In the genomic region with DNA sequence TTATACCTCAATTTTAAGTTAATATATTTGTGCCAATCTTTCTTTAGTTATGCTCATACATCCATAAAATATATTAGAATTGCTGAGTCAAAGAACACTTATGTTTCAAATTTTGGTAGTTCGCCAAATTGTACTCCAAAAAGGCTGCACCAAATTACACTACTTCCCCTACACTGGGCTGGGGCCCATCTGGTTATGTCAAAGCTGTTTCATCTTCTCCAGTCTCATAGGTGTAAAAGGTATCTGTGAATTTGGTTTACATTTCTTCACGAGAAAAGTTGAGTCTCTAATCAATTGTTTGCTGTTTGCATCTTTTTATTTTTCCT, we compare ENCODE assay signal across 8 cellular contexts. TPM values are rescaled to one million over a fixed set of nuclear protein-coding genes. Genes with fewer than 3 reads are reported as not detected.
A peak's percentile ranks its signal among the peaks of the same experiment; 100 is the strongest.
DNase-seq lines count a peak whose midpoint lies in the region; ATAC-seq and TF ChIP-seq lines count a peak whose summit lies in the region.

No MANE protein-coding gene starts in this region.

- no peaks in the 10 kb centered on the region for H3K27me3 ChIP-seq in WERI-Rb-1 (ENCODE audit: insufficient read depth, low read depth, severe bottlenecking)

- no peaks in the 10 kb centered on the region for H3K36me3 ChIP-seq in WERI-Rb-1

- DNase-seq in NCI-H345 (lab: John Stamatoyannopoulos, UW) (peak; percentile 5), NCI-H345 treated with DMSO at 0.1 percent for 48 hours (lab: John Stamatoyannopoulos, UW; ENCODE audit: unreplicated experiment) (no peak), WERI-Rb-1 (no peak), glutamatergic neuron (no peak), NOMO-1 treated with dmso at 0.1 percent for 144 hours (lab: John Stamatoyannopoulos, UW; ENCODE audit: unreplicated experiment) (no peak), UCSD-AML1 (lab: John Stamatoyannopoulos, UW; ENCODE audit: unreplicated experiment) (no peak)
- DNase-seq in stimulated activated effector memory CD8-positive, alpha-beta T cell treated with anti-CD3 and anti-CD28 coated beads, Interleukin-12 subunit alpha, Interleukin-12 subunit beta, amount 100 ng/mL, for 72 hours (ENCODE audit: low spot score in 2 of 2): no peak
- no peak for DNase-seq in central memory CD4-positive, alpha-beta T cell

- TF ChIP-seq CTCF in WERI-Rb-1 (IDR thresholded peaks at IDR 0.05; ENCODE audit: low read depth, low read length) (no peak), glutamatergic neuron (IDR thresholded peaks at IDR 0.05; ENCODE audit: partially characterized antibody, unreplicated experiment) (no peak)

- H3K27ac ChIP-seq in WERI-Rb-1: 0 out of 2 replicates have a peak overlapping the region, but pooled peaks have one; percentile 32

- ATAC-seq in stimulated activated effector memory CD8-positive, alpha-beta T cell treated with anti-CD3 and anti-CD28 coated beads, Interleukin-12 subunit alpha, Interleukin-12 subunit beta, amount 100 ng/mL, for 72 hours: no peak

- H3K9me3 ChIP-seq in WERI-Rb-1 (ENCODE audit: severe bottlenecking): no peaks in the 10 kb centered on the region

- H3K4me1 Mint-ChIP-seq in glutamatergic neuron (ENCODE audit: low read depth, unreplicated experiment): peaks cover 34% of the 10 kb centered on the region
- peaks cover 28% of the 10 kb centered on the region for H3K4me1 Mint-ChIP-seq in stimulated activated effector memory CD8-positive, alpha-beta T cell treated with anti-CD3 and anti-CD28 coated beads, Interleukin-12 subunit alpha, Interleukin-12 subunit beta, amount 100 ng/mL, for 72 hours

- H3K4me3 Mint-ChIP-seq in glutamatergic neuron (ENCODE audit: unreplicated experiment): peak overlapping the region; percentile 89
- H3K4me3 Mint-ChIP-seq in stimulated activated effector memory CD8-positive, alpha-beta T cell treated with anti-CD3 and anti-CD28 coated beads, Interleukin-12 subunit alpha, Interleukin-12 subunit beta, amount 100 ng/mL, for 72 hours: peak overlapping the region; percentile 69

- peaks cover 2% of the 10 kb centered on the region for H3K27me3 Mint-ChIP-seq in glutamatergic neuron (ENCODE audit: unreplicated experiment)

- H3K4me3 ChIP-seq in WERI-Rb-1 (ENCODE audit: low read depth, low read length): peak overlapping the region; percentile 89

- no peaks in the 10 kb centered on the region for H3K36me3 Mint-ChIP-seq in glutamatergic neuron (ENCODE audit: unreplicated experiment)
- peaks cover 12% of the 10 kb centered on the region for H3K36me3 Mint-ChIP-seq in stimulated activated effector memory CD8-positive, alpha-beta T cell treated with anti-CD3 and anti-CD28 coated beads, Interleukin-12 subunit alpha, Interleukin-12 subunit beta, amount 100 ng/mL, for 72 hours

- peak overlapping the region; percentile 73 for H3K27ac Mint-ChIP-seq in glutamatergic neuron (ENCODE audit: unreplicated experiment)
- H3K27ac Mint-ChIP-seq in stimulated activated effector memory CD8-positive, alpha-beta T cell treated with anti-CD3 and anti-CD28 coated beads, Interleukin-12 subunit alpha, Interleukin-12 subunit beta, amount 100 ng/mL, for 72 hours: peak overlapping the region; percentile 63

- peaks cover 3% of the 10 kb centered on the region for H3K9me3 Mint-ChIP-seq in glutamatergic neuron (ENCODE audit: unreplicated experiment)
- H3K9me3 Mint-ChIP-seq in stimulated activated effector memory CD8-positive, alpha-beta T cell treated with anti-CD3 and anti-CD28 coated beads, Interleukin-12 subunit alpha, Interleukin-12 subunit beta, amount 100 ng/mL, for 72 hours: no peaks in the 10 kb centered on the region

RNA-seq across cellular contexts. Expression of gene FSIP1, which starts 0.7 kb away (rescaled TPM):
- 1.5 TPM for total RNA-seq in glutamatergic neuron (ENCODE audit: unreplicated experiment)
